Comparison of ENCODE assay signal across 36 cellular contexts in genomic region chr3:184415229-184415517, GRCh38. TPM values are rescaled to one million over a fixed set of nuclear protein-coding genes. Genes with fewer than 3 reads are reported as not detected.
"Had no signal": no experiment of that assay in that cellular context is flagged by ENCODE, and none has a peak within 500 bp of the region (broad histone marks: within the 10 kb centered on the region; RNA-seq: fewer than 3 reads in every experiment).

No MANE protein-coding gene starts in this region.

- FAIRE-seq: astrocyte, TTC549 had no signal

- H3K27me3 ChIP-seq: adrenal gland, body of pancreas, brain microvascular endothelial cell, breast epithelium had no signal

- H3K27me3 Mint-ChIP-seq: activated CD8-positive, alpha-beta T cell treated with anti-CD3 and anti-CD28 coated beads for 36 hours; activated naive CD8-positive, alpha-beta T cell treated with anti-CD3 and anti-CD28 coated beads for 36 hours; activated T-helper 17 cell treated with anti-CD3 and anti-CD28 coated beads, Interleukin-2, amount 50 U/mL, for 72 hours had no signal

- ATAC-seq: activated CD8-positive, alpha-beta T cell treated with anti-CD3 and anti-CD28 coated beads for 36 hours; activated naive CD4-positive, alpha-beta T cell treated with anti-CD3 and anti-CD28 coated beads, Interleukin-2, amount 50 U/mL, for 72 hours; activated T-cell treated with anti-CD3 and anti-CD28 coated beads, Interleukin-2, amount 50 U/mL, for 4 hours; activated T-cell treated with anti-CD3 and anti-CD28 coated beads, Interleukin-2, amount 50 U/mL, for 72 hours; activated T-helper 17 cell treated with anti-CD3 and anti-CD28 coated beads, Interleukin-2, amount 50 U/mL, for 72 hours; body of pancreas had no signal

- H3K4me1 Mint-ChIP-seq: activated CD4-positive, alpha-beta T cell treated with anti-CD3 and anti-CD28 coated beads, Interleukin-2, amount 10 ng/mL, durations not matched to agents 24 days and 14 days; activated naive CD8-positive, alpha-beta T cell treated with anti-CD3 and anti-CD28 coated beads for 36 hours; activated T-helper 17 cell treated with anti-CD3 and anti-CD28 coated beads, Interleukin-2, amount 50 U/mL, for 72 hours had no signal

- H3K27ac Mint-ChIP-seq: activated B cell treated with CpG ODN at 0.5 μM for 24 hours; activated CD4-positive, alpha-beta memory T cell treated with anti-CD3 and anti-CD28 coated beads for 36 hours; activated CD4-positive, alpha-beta T cell treated with anti-CD3 and anti-CD28 coated beads, Interleukin-2, amount 10 ng/mL, durations not matched to agents 24 days and 14 days; activated CD8-positive, alpha-beta T cell treated with anti-CD3 and anti-CD28 coated beads for 36 hours; activated naive CD4-positive, alpha-beta T cell treated with anti-CD3 and anti-CD28 coated beads for 36 hours; activated naive CD4-positive, alpha-beta T cell treated with anti-CD3 and anti-CD28 coated beads, Interleukin-2, amount 50 U/mL, for 72 hours; activated naive CD8-positive, alpha-beta T cell treated with anti-CD3 and anti-CD28 coated beads for 36 hours; activated T-cell treated with anti-CD3 and anti-CD28 coated beads, Interleukin-2, amount 50 U/mL, for 72 hours; activated T-helper 1 cell treated with anti-CD3 and anti-CD28 coated beads, Interleukin-12 subunit alpha, Interleukin-12 subunit beta, Interleukin-2, Interleukin-4 antibody, amounts not matched to agents 30 ng/mL and 10 ng/mL and 1 ng/mL, durations not matched to agents 14 hours and 24 hours and 36 hours; activated T-helper 17 cell treated with anti-CD3 and anti-CD28 coated beads, Interleukin-2, amount 50 U/mL, for 72 hours; T-helper 1 cell treated with Interleukin-12 subunit alpha and Interleukin-12 subunit beta and Interleukin-4 antibody, amounts not matched to agents 30 μg/mL and 1 μg/mL, for 36 hours; T-helper 2 cell treated with Interferon-gamma antibody and Interleukin-4, amounts not matched to agents 5 μg/mL and 100 μg/mL, for 36 hours had no signal

- H3K27ac ChIP-seq: adrenal gland, body of pancreas, brain microvascular endothelial cell, breast epithelium, VCaP had no signal

- H3K9me3 ChIP-seq: adrenal gland, body of pancreas, breast epithelium had no signal

- H3K36me3 Mint-ChIP-seq: activated CD4-positive, alpha-beta memory T cell treated with anti-CD3 and anti-CD28 coated beads for 36 hours; activated naive CD4-positive, alpha-beta T cell treated with anti-CD3 and anti-CD28 coated beads, Interleukin-2, amount 50 U/mL, for 72 hours; activated naive CD8-positive, alpha-beta T cell treated with anti-CD3 and anti-CD28 coated beads for 36 hours had no signal

- H3K9me3 Mint-ChIP-seq: activated B cell treated with CpG ODN at 0.5 μM for 24 hours; activated CD4-positive, alpha-beta memory T cell treated with anti-CD3 and anti-CD28 coated beads for 36 hours; activated CD4-positive, alpha-beta T cell treated with anti-CD3 and anti-CD28 coated beads, Interleukin-2, amount 10 ng/mL, durations not matched to agents 24 days and 14 days; activated CD8-positive, alpha-beta T cell treated with anti-CD3 and anti-CD28 coated beads for 36 hours; activated naive CD4-positive, alpha-beta T cell treated with anti-CD3 and anti-CD28 coated beads for 36 hours; activated naive CD4-positive, alpha-beta T cell treated with anti-CD3 and anti-CD28 coated beads, Interleukin-2, amount 50 U/mL, for 72 hours; activated naive CD8-positive, alpha-beta T cell treated with anti-CD3 and anti-CD28 coated beads for 36 hours; activated T-cell treated with anti-CD3 and anti-CD28 coated beads, Interleukin-2, amount 50 U/mL, for 4 hours; activated T-cell treated with anti-CD3 and anti-CD28 coated beads, Interleukin-2, amount 50 U/mL, for 72 hours; activated T-helper 1 cell treated with anti-CD3 and anti-CD28 coated beads, Interleukin-12 subunit alpha, Interleukin-12 subunit beta, Interleukin-2, Interleukin-4 antibody, amounts not matched to agents 30 ng/mL and 10 ng/mL and 1 ng/mL, durations not matched to agents 14 hours and 24 hours and 36 hours; activated T-helper 17 cell treated with anti-CD3 and anti-CD28 coated beads, Interleukin-2, amount 50 U/mL, for 72 hours; T-helper 1 cell treated with Interleukin-12 subunit alpha and Interleukin-12 subunit beta and Interleukin-4 antibody, amounts not matched to agents 30 μg/mL and 1 μg/mL, for 36 hours; T-helper 2 cell treated with Interferon-gamma antibody and Interleukin-4, amounts not matched to agents 5 μg/mL and 100 μg/mL, for 36 hours had no signal

- H3K36me3 ChIP-seq: adrenal gland, brain microvascular endothelial cell, breast epithelium had no signal

- H3K4me3 ChIP-seq: adrenal gland, body of pancreas, breast epithelium had no signal

- DNase-seq: activated B cell treated with CpG ODN at 0.5 μM for 24 hours; activated CD4-positive, alpha-beta memory T cell treated with anti-CD3 and anti-CD28 coated beads for 36 hours; activated CD4-positive, alpha-beta T cell treated with anti-CD3 and anti-CD28 coated beads for 4 hours; activated CD4-positive, alpha-beta T cell treated with anti-CD3 and anti-CD28 coated beads, Interleukin-2, amount 10 ng/mL, durations not matched to agents 24 days and 14 days; activated CD4-positive, alpha-beta T cell treated with anti-CD3 and anti-CD28 coated beads, Interleukin-2, amount 50 U/mL, for 1 hour; activated CD4-positive, alpha-beta T cell treated with anti-CD3 and anti-CD28 coated beads, Interleukin-2, amount 50 U/mL, for 4 hours; activated CD4-positive, CD25-positive, alpha-beta regulatory T cell treated with anti-CD3 and anti-CD28 coated beads, Interleukin-2, amount 50 U/mL, for 72 hours; activated CD8-positive, alpha-beta memory T cell treated with anti-CD3 and anti-CD28 coated beads, Interleukin-2, amount 50 U/mL, for 4 hours; activated CD8-positive, alpha-beta T cell treated with anti-CD3 and anti-CD28 coated beads for 36 hours; activated effector memory CD4-positive, alpha-beta T cell treated with anti-CD3 and anti-CD28 coated beads, Interleukin-2, amount 50 U/mL, for 16 hours; activated gamma-delta T cell treated with Interleukin-2 at 50 U/mL for 16 hours; activated naive CD4-positive, alpha-beta T cell; activated naive CD4-positive, alpha-beta T cell treated with anti-CD3 and anti-CD28 coated beads for 36 hours; activated naive CD4-positive, alpha-beta T cell treated with anti-CD3 and anti-CD28 coated beads, Interleukin-2, amount 50 U/mL, for 16 hours; activated naive CD8-positive, alpha-beta T cell treated with anti-CD3 and anti-CD28 coated beads for 36 hours; activated T-cell treated with anti-CD3 and anti-CD28 coated beads for 4 hours; activated T-cell treated with anti-CD3 and anti-CD28 coated beads, Interleukin-2, amount 50 U/mL, for 1 hour; activated T-cell treated with anti-CD3 and anti-CD28 coated beads, Interleukin-2, amount 50 U/mL, for 4 hours; activated T-cell treated with anti-CD3 and anti-CD28 coated beads, Interleukin-2, amount 50 U/mL, for 72 hours; adrenal gland; amniotic stem cell; body of pancreas; brain microvascular endothelial cell; central memory CD4-positive, alpha-beta T cell; T-helper 1 cell; T-helper 9 cell had no signal

- H3K4me3 Mint-ChIP-seq: activated B cell treated with CpG ODN at 0.5 μM for 24 hours; activated CD4-positive, alpha-beta memory T cell treated with anti-CD3 and anti-CD28 coated beads for 36 hours; activated CD4-positive, alpha-beta T cell treated with anti-CD3 and anti-CD28 coated beads, Interleukin-2, amount 10 ng/mL, durations not matched to agents 24 days and 14 days; activated CD8-positive, alpha-beta T cell treated with anti-CD3 and anti-CD28 coated beads for 36 hours; activated naive CD4-positive, alpha-beta T cell treated with anti-CD3 and anti-CD28 coated beads for 36 hours; activated naive CD8-positive, alpha-beta T cell treated with anti-CD3 and anti-CD28 coated beads for 36 hours; activated T-cell treated with anti-CD3 and anti-CD28 coated beads, Interleukin-2, amount 50 U/mL, for 4 hours; activated T-cell treated with anti-CD3 and anti-CD28 coated beads, Interleukin-2, amount 50 U/mL, for 72 hours; activated T-helper 1 cell treated with anti-CD3 and anti-CD28 coated beads, Interleukin-12 subunit alpha, Interleukin-12 subunit beta, Interleukin-2, Interleukin-4 antibody, amounts not matched to agents 30 ng/mL and 10 ng/mL and 1 ng/mL, durations not matched to agents 14 hours and 24 hours and 36 hours; activated T-helper 17 cell treated with anti-CD3 and anti-CD28 coated beads, Interleukin-2, amount 50 U/mL, for 72 hours; T-helper 1 cell treated with Interleukin-12 subunit alpha and Interleukin-12 subunit beta and Interleukin-4 antibody, amounts not matched to agents 30 μg/mL and 1 μg/mL, for 36 hours; T-helper 2 cell treated with Interferon-gamma antibody and Interleukin-4, amounts not matched to agents 5 μg/mL and 100 μg/mL, for 36 hours had no signal

- H3K4me1 ChIP-seq: adrenal gland, body of pancreas, breast epithelium had no signal

RNA-seq across cellular contexts. Expression of gene CHRD, which starts 35.3 kb away (rescaled TPM):
- total RNA-seq: activated B cell treated with CpG ODN at 0.5 μM for 24 hours; activated CD4-positive, alpha-beta T cell treated with anti-CD3 and anti-CD28 coated beads, Interleukin-2, amount 10 ng/mL, durations not matched to agents 24 days and 14 days; activated CD8-positive, alpha-beta memory T cell treated with anti-CD3 and anti-CD28 coated beads for 36 hours; activated CD8-positive, alpha-beta T cell treated with anti-CD3 and anti-CD28 coated beads for 36 hours; activated naive CD4-positive, alpha-beta T cell treated with anti-CD3 and anti-CD28 coated beads for 36 hours; activated naive CD8-positive, alpha-beta T cell treated with anti-CD3 and anti-CD28 coated beads for 36 hours; activated T-helper 1 cell treated with anti-CD3 and anti-CD28 coated beads, Interleukin-12 subunit alpha, Interleukin-12 subunit beta, Interleukin-2, Interleukin-4 antibody, amounts not matched to agents 30 ng/mL and 10 ng/mL and 1 ng/mL, durations not matched to agents 14 hours and 24 hours and 36 hours had no signal

RNA-seq across cellular contexts. Expression of gene THPO, which starts 37.2 kb away (rescaled TPM):
- total RNA-seq: activated B cell treated with CpG ODN at 0.5 μM for 24 hours; activated CD4-positive, alpha-beta memory T cell treated with anti-CD3 and anti-CD28 coated beads for 36 hours; activated CD4-positive, alpha-beta T cell treated with anti-CD3 and anti-CD28 coated beads, Interleukin-2, amount 10 ng/mL, durations not matched to agents 24 days and 14 days; activated CD8-positive, alpha-beta memory T cell treated with anti-CD3 and anti-CD28 coated beads for 36 hours; activated CD8-positive, alpha-beta T cell treated with anti-CD3 and anti-CD28 coated beads for 36 hours; activated naive CD4-positive, alpha-beta T cell treated with anti-CD3 and anti-CD28 coated beads for 36 hours; activated naive CD4-positive, alpha-beta T cell treated with anti-CD3 and anti-CD28 coated beads, Interleukin-2, amount 50 U/mL, for 72 hours; activated naive CD8-positive, alpha-beta T cell treated with anti-CD3 and anti-CD28 coated beads for 36 hours; activated T-cell treated with anti-CD3 and anti-CD28 coated beads, Interleukin-2, amount 50 U/mL, for 4 hours; activated T-cell treated with anti-CD3 and anti-CD28 coated beads, Interleukin-2, amount 50 U/mL, for 72 hours; activated T-helper 1 cell treated with anti-CD3 and anti-CD28 coated beads, Interleukin-12 subunit alpha, Interleukin-12 subunit beta, Interleukin-2, Interleukin-4 antibody, amounts not matched to agents 30 ng/mL and 10 ng/mL and 1 ng/mL, durations not matched to agents 14 hours and 24 hours and 36 hours; activated T-helper 17 cell treated with anti-CD3 and anti-CD28 coated beads, Interleukin-2, amount 50 U/mL, for 72 hours; body of pancreas had no signal
